Comparison of ENCODE assay signal across 17 cellular contexts in genomic region chr22:42908082-42908746, GRCh38. TPM values are rescaled to one million over a fixed set of nuclear protein-coding genes. Genes with fewer than 3 reads are reported as not detected.
DNase-seq lines count a peak whose midpoint lies in the region; TF ChIP-seq lines count a peak whose summit lies in the region.
"Had no signal": no experiment of that assay in that cellular context is flagged by ENCODE, and none has a peak within 500 bp of the region (broad histone marks: within the 10 kb centered on the region; RNA-seq: fewer than 3 reads in every experiment).

No MANE protein-coding gene starts in this region.

- H3K4me1 ChIP-seq in muscle layer of colon (ENCODE audit: insufficient read depth, low read length) (peaks cover 74% of the 10 kb centered on the region), stomach (peaks cover 49 to 86% (median 70%) of the 10 kb centered on the region in 4 donors), mesendoderm (ENCODE audit: control insufficient read depth, low read depth, low read length) (no peaks in the 10 kb centered on the region), BE2C (0 out of 2 replicates have a peak, but pooled peaks cover 3% of the 10 kb centered on the region)

- H3K4me1 Mint-ChIP-seq in T-helper 2 cell treated with Interferon-gamma antibody and Interleukin-4, amounts not matched to agents 5 μg/mL and 100 μg/mL, for 36 hours (ENCODE audit: low read depth), result no peaks in the 10 kb centered on the region

- H2BK15ac ChIP-seq in mesendoderm (replicated peaks; ENCODE audit: low read depth), result no peak overlapping the region

- H3K79me1 ChIP-seq in mesendoderm (ENCODE audit: low read length), result peaks cover 35% of the 10 kb centered on the region

- H3K9me3 ChIP-seq in muscle layer of colon (ENCODE audit: low read length), result no peaks in the 10 kb centered on the region
- no peaks in the 10 kb centered on the region for H3K9me3 ChIP-seq in stomach
- no peaks in the 10 kb centered on the region for H3K9me3 ChIP-seq in BE2C

- H3K27ac ChIP-seq in cingulate gyrus (ENCODE audit: low read depth, low read length), result peak overlapping the region; percentile 13
- H3K27ac ChIP-seq in muscle layer of colon (ENCODE audit: low read depth, low read length), result peak overlapping the region; percentile 62
- H3K27ac ChIP-seq in stomach, result peak overlapping the region in 4 of 5 donors; percentile 15 to 73 (median 70)
- H3K27ac ChIP-seq in mesendoderm (ENCODE audit: low read depth, low read length), result no peak overlapping the region

- TF ChIP-seq POLR2A in stomach (IDR thresholded peaks at IDR 0.05), result no peak

- H2BK5ac ChIP-seq in mesendoderm (ENCODE audit: low read length), result no peak overlapping the region

- DNase-seq in LHCN-M2 (ENCODE audit: low read depth), result peak; percentile 86
- no peak for DNase-seq in stomach
- DNase-seq in mesendoderm, result no peak
- DNase-seq in T-helper 2 cell treated with Interferon-gamma antibody and Interleukin-4, amounts not matched to agents 5 μg/mL and 100 μg/mL, for 36 hours (ENCODE audit: low spot score), result no peak
- DNase-seq in HuH-7.5 (ENCODE audit: low spot score), result no peak
- DNase-seq in BE2C, result no peak
- DNase-seq: activated CD8-positive, alpha-beta memory T cell treated with anti-CD3 and anti-CD28 coated beads for 24 hours; CD4-positive, alpha-beta T cell; mesenchymal stem cell; NCI-H1417; NCI-H526; SHP77; stimulated activated CD4-positive, alpha-beta T cell treated with anti-CD3 and anti-CD28 coated beads, Interleukin-4, amount 100 ng/mL, for 4 hours; stimulated activated naive CD4-positive, alpha-beta T cell had no signal

- H4K8ac ChIP-seq in mesendoderm (ENCODE audit: low read depth, low read length), result no peak overlapping the region

- no peak for TF ChIP-seq EP300 in stomach (IDR thresholded peaks at IDR 0.05)

- H2AK5ac ChIP-seq in mesendoderm (ENCODE audit: low read length), result no peak overlapping the region

- no peaks in the 10 kb centered on the region for H3K27me3 Mint-ChIP-seq in T-helper 2 cell treated with Interferon-gamma antibody and Interleukin-4, amounts not matched to agents 5 μg/mL and 100 μg/mL, for 36 hours (ENCODE audit: low read depth)
- H3K27me3 Mint-ChIP-seq: CD4-positive, alpha-beta T cell; progenitor cell of endocrine pancreas had no signal

- no peak overlapping the region for H3K9ac ChIP-seq in muscle layer of colon (ENCODE audit: low read length)
- H3K9ac ChIP-seq in mesendoderm (ENCODE audit: low read length), result no peak overlapping the region

- H2BK120ac ChIP-seq in mesendoderm (ENCODE audit: low read depth, low read length), result no peak overlapping the region

- H3K4me2 ChIP-seq in mesendoderm (ENCODE audit: low read length), result no peak overlapping the region

- H3K4me3 Mint-ChIP-seq in T-helper 2 cell treated with Interferon-gamma antibody and Interleukin-4, amounts not matched to agents 5 μg/mL and 100 μg/mL, for 36 hours, result no peak overlapping the region
- H3K4me3 Mint-ChIP-seq: CD4-positive, alpha-beta T cell had no signal

- 64 to 76% (median 72%) methylated on average over 10 of the region's 10 CpGs for WGBS in stomach, 5 donors
- WGBS in mesendoderm (ENCODE audit: extremely low coverage, insufficient coverage, low lambda C conversion rate), result no CpG with 5 or more reads among the region's 10 CpGs

- no peak for TF ChIP-seq CTCF in stomach (IDR thresholded peaks at IDR 0.05)
- TF ChIP-seq CTCF in BE2C (IDR thresholded peaks at IDR 0.05; ENCODE audit: low read depth, low read length), result no peak

- H3K4me3 ChIP-seq in muscle layer of colon (ENCODE audit: low read depth in 1 of 2, low read length in 2 of 2), result peak overlapping the region in 1 of 2 donors; percentile 1
- no peak overlapping the region for H3K4me3 ChIP-seq in stomach
- H3K4me3 ChIP-seq in mesendoderm (ENCODE audit: low read length), result no peak overlapping the region
- no peak overlapping the region for H3K4me3 ChIP-seq in BE2C (ENCODE audit: low read depth, low read length)

- H3K4ac ChIP-seq in mesendoderm (ENCODE audit: low read depth, low read length), result no peak overlapping the region

- peaks cover 30% of the 10 kb centered on the region for H3K36me3 ChIP-seq in muscle layer of colon (ENCODE audit: insufficient read depth, low read length)
- H3K36me3 ChIP-seq in stomach, result peaks cover 4 to 43% (median 22%) of the 10 kb centered on the region in 4 donors
- no peaks in the 10 kb centered on the region for H3K36me3 ChIP-seq in mesendoderm (ENCODE audit: control insufficient read depth, insufficient read depth, low read length)
- no peaks in the 10 kb centered on the region; the same call in 1 of the 2 replicates for H3K36me3 ChIP-seq in BE2C

- no peak overlapping the region for H3K56ac ChIP-seq in mesendoderm (ENCODE audit: low read length)

- no peak overlapping the region for H3K18ac ChIP-seq in mesendoderm (ENCODE audit: low read length)

- no peak overlapping the region for H3K23ac ChIP-seq in mesendoderm (ENCODE audit: low read length)

- H3K36me3 Mint-ChIP-seq in T-helper 2 cell treated with Interferon-gamma antibody and Interleukin-4, amounts not matched to agents 5 μg/mL and 100 μg/mL, for 36 hours (ENCODE audit: low read depth), result peaks cover 4% of the 10 kb centered on the region

- intact Hi-C loops in stomach (cut with DNase I; ENCODE audit: low total_unique reads), result no loop called here

- no peaks in the 10 kb centered on the region for H3K27me3 ChIP-seq in muscle layer of colon (ENCODE audit: control insufficient read depth in 1 of 2, insufficient read depth in 2 of 2, low read length in 2 of 2)
- H3K27me3 ChIP-seq in stomach, result no peaks in the 10 kb centered on the region
- H3K27me3 ChIP-seq in mesendoderm (ENCODE audit: insufficient read depth, low read length, poor library complexity), result no peaks in the 10 kb centered on the region
- H3K27me3 ChIP-seq in BE2C, result no peaks in the 10 kb centered on the region

- H3K27ac Mint-ChIP-seq in T-helper 2 cell treated with Interferon-gamma antibody and Interleukin-4, amounts not matched to agents 5 μg/mL and 100 μg/mL, for 36 hours, result no peak overlapping the region
- H3K27ac Mint-ChIP-seq: CD4-positive, alpha-beta T cell; progenitor cell of endocrine pancreas had no signal

- peaks cover 12% of the 10 kb centered on the region for H3K79me2 ChIP-seq in mesendoderm (ENCODE audit: control insufficient read depth, insufficient read depth, low read length)

- H3K9me3 Mint-ChIP-seq in T-helper 2 cell treated with Interferon-gamma antibody and Interleukin-4, amounts not matched to agents 5 μg/mL and 100 μg/mL, for 36 hours, result no peaks in the 10 kb centered on the region
- H3K9me3 Mint-ChIP-seq: CD4-positive, alpha-beta T cell had no signal

- no peak overlapping the region for H4K5ac ChIP-seq in mesendoderm (ENCODE audit: low read length)

RNA-seq across cellular contexts. Expression of gene ARFGAP3, which starts 51.1 kb away (rescaled TPM):
- total RNA-seq in LHCN-M2 (2014; rRNA removed) (76.7 and 87.1 TPM in 2 replicates), stomach (10 to 100 TPM in 4 of 5 donors, 1 to 10 TPM in 1; 4.6 to 77.5 (median 40.6) TPM)
- polyA plus RNA-seq in LHCN-M2 (2012), result 41.8 TPM
- polyA plus RNA-seq in stomach, result 10 to 100 TPM; 23.2 to 51.9 (median 39.2) TPM
- polyA plus RNA-seq in mesendoderm (2013, experiment 1 of 2), result 8.0 TPM
- polyA plus RNA-seq in mesendoderm (2013, experiment 2 of 2), result 8.5 TPM
- polyA plus RNA-seq in BE2C (2012; ENCODE audit: insufficient read depth, insufficient read length, low read depth), result 14.9 TPM
